9 cellular contexts compared by ENCODE assay signal in the genomic region with DNA sequence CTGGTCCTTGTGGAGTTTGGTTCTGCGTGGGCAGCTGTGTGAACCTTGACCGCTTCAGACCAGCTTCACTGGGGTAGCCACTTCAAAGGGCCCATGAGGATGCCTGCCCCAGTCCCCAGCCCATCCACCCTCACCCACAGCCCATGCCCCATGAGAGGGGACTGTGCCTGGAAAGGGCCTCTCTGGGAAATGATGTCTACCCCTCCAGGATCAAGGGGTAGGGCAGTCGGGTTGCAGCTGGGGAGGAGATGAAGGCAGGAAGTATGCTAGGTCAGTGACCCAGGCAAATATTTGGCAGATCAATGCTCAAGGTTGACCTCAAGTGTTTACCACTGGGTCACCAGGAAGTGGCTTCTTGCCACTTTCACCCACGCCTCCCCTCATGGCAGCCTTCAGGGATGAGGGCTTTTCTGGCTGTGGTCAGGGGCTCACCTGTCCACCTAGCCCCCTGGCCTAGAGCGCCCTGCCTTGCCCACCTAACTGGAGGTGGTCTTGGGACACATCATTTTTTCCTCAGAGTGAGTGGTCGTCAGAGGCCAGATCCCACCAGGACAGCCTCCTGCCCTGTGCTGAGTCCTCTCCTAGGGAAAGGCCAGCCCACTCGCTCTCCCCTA.
DNase-seq lines count a peak whose midpoint lies in the region; ATAC-seq and TF ChIP-seq lines count a peak whose summit lies in the region.
"Had no signal": no experiment of that assay in that cellular context is flagged by ENCODE, and none has a peak within 500 bp of the region (broad histone marks: within the 10 kb centered on the region; RNA-seq: fewer than 3 reads in every experiment).

No MANE protein-coding gene starts in this region.

- peaks cover 9% of the 10 kb centered on the region for H3K4me1 Mint-ChIP-seq in MCF 10A (ENCODE audit: insufficient read depth, unreplicated experiment)
- peaks cover 28% of the 10 kb centered on the region for H3K4me1 Mint-ChIP-seq in activated CD8-positive, alpha-beta T cell treated with anti-CD3 and anti-CD28 coated beads for 36 hours (ENCODE audit: low read depth)
- H3K4me1 Mint-ChIP-seq: mesothelial cell of epicardium had no signal

- H3K36me3 ChIP-seq in breast epithelium (no peaks in the 10 kb centered on the region), thyroid gland (no peaks in the 10 kb centered on the region), BE2C (no peaks in the 10 kb centered on the region)

- H3K4me3 ChIP-seq in breast epithelium (no peak overlapping the region), thyroid gland (replicated peaks in 1 of 3) (no peak overlapping the region), BE2C (ENCODE audit: low read depth, low read length) (no peak overlapping the region)

- no TSS peak for BruUV-seq in MCF 10A (replicated peaks; lab: Mats Ljungman, UMichigan)

- CTCF ChIA-PET in MCF 10A (lab: Yijun Ruan, JAX), result interaction anchor here (0.6 to 1.2 kb wide), 2 partner anchors 11 to 203 kb away, joined by 3 to 4 read pairs; no protein-coding TSS in a partner anchor
- CTCF ChIA-PET in activated CD8-positive, alpha-beta T cell treated with anti-CD3 and anti-CD28 coated beads for 36 hours (lab: Charles Lee), result no interaction called here

- H3K27ac Mint-ChIP-seq in MCF 10A (ENCODE audit: low read depth, unreplicated experiment), result no peak overlapping the region
- H3K27ac Mint-ChIP-seq in activated CD8-positive, alpha-beta T cell treated with anti-CD3 and anti-CD28 coated beads for 36 hours, result peak overlapping the region; percentile 5
- H3K27ac Mint-ChIP-seq: mesothelial cell of epicardium had no signal

- intact Hi-C loops in breast epithelium (cut with DNase I; ENCODE audit: low total_unique reads) (no loop called here), MCF 10A (cut with micrococcal nuclease) (no loop called here), thyroid gland (cut with DNase I) (no loop called here)
- intact Hi-C loops in activated CD8-positive, alpha-beta T cell treated with anti-CD3 and anti-CD28 coated beads for 36 hours (cut with micrococcal nuclease), result no loop called here

- no peaks in the 10 kb centered on the region for H3K9me3 Mint-ChIP-seq in MCF 10A (ENCODE audit: unreplicated experiment)
- no peaks in the 10 kb centered on the region for H3K9me3 Mint-ChIP-seq in activated CD8-positive, alpha-beta T cell treated with anti-CD3 and anti-CD28 coated beads for 36 hours
- H3K9me3 Mint-ChIP-seq: mesothelial cell of epicardium had no signal

- TF ChIP-seq CTCF in breast epithelium (IDR thresholded peaks at IDR 0.05) (no peak), MCF 10A (IDR thresholded peaks at IDR 0.05; ENCODE audit: unreplicated experiment) (no peak), thyroid gland (IDR thresholded peaks at IDR 0.05) (no peak), BE2C (IDR thresholded peaks at IDR 0.05; ENCODE audit: low read depth, low read length) (no peak)
- no peak for TF ChIP-seq CTCF in activated CD8-positive, alpha-beta T cell treated with anti-CD3 and anti-CD28 coated beads for 36 hours (IDR thresholded peaks at IDR 0.05)

- 70 to 82% methylated on average over 6 of the region's 7 CpGs for WGBS in thyroid gland, 2 donors

- H3K27me3 ChIP-seq in breast epithelium, result no peaks in the 10 kb centered on the region
- no peaks in the 10 kb centered on the region for H3K27me3 ChIP-seq in thyroid gland
- H3K27me3 ChIP-seq in BE2C, result no peaks in the 10 kb centered on the region; the same call in 1 of the 2 replicates

- no peaks in the 10 kb centered on the region for H3K9me3 ChIP-seq in breast epithelium
- no peaks in the 10 kb centered on the region for H3K9me3 ChIP-seq in thyroid gland
- H3K9me3 ChIP-seq in BE2C, result no peaks in the 10 kb centered on the region

- no peak overlapping the region for H3K4me3 Mint-ChIP-seq in MCF 10A (ENCODE audit: unreplicated experiment)
- H3K4me3 Mint-ChIP-seq in activated CD8-positive, alpha-beta T cell treated with anti-CD3 and anti-CD28 coated beads for 36 hours, result no peak overlapping the region
- H3K4me3 Mint-ChIP-seq: mesothelial cell of epicardium had no signal

- peak overlapping the region; percentile 49 to 62 for H3K27ac ChIP-seq in breast epithelium
- peak overlapping the region; percentile 22 to 64 (median 53) for H3K27ac ChIP-seq in thyroid gland

- H3K36me3 Mint-ChIP-seq in MCF 10A (ENCODE audit: insufficient read depth, unreplicated experiment), result no peaks in the 10 kb centered on the region
- no peaks in the 10 kb centered on the region for H3K36me3 Mint-ChIP-seq in activated CD8-positive, alpha-beta T cell treated with anti-CD3 and anti-CD28 coated beads for 36 hours (ENCODE audit: low read depth)
- H3K36me3 Mint-ChIP-seq: mesothelial cell of epicardium had no signal

- H3K4me1 ChIP-seq in breast epithelium, result peaks cover 0 to 7% of the 10 kb centered on the region in 2 donors
- peaks cover 28 to 50% of the 10 kb centered on the region in 2 donors for H3K4me1 ChIP-seq in thyroid gland
- 0 out of 2 replicates have a peak, but pooled peaks cover 2% of the 10 kb centered on the region for H3K4me1 ChIP-seq in BE2C

- no peak for TF ChIP-seq POLR2A in breast epithelium (IDR thresholded peaks at IDR 0.05)
- TF ChIP-seq POLR2A in thyroid gland (IDR thresholded peaks at IDR 0.05), result no peak

- H3K27me3 Mint-ChIP-seq in MCF 10A (ENCODE audit: insufficient read depth, unreplicated experiment), result no peaks in the 10 kb centered on the region
- peaks cover 13% of the 10 kb centered on the region for H3K27me3 Mint-ChIP-seq in activated CD8-positive, alpha-beta T cell treated with anti-CD3 and anti-CD28 coated beads for 36 hours

- DNase-seq in breast epithelium (ENCODE audit: low spot score in 2 of 2), result no peak
- DNase-seq in MCF 10A (ENCODE audit: unreplicated experiment), result no peak
- peak; percentile 26 for DNase-seq in activated CD8-positive, alpha-beta T cell treated with anti-CD3 and anti-CD28 coated beads for 36 hours
- DNase-seq in thyroid gland, result no peak
- no peak for DNase-seq in BE2C
- DNase-seq in NCI-H345 treated with DMSO at 0.1 percent for 48 hours (lab: John Stamatoyannopoulos, UW; ENCODE audit: unreplicated experiment), result no peak

- ATAC-seq in HG02981 (IDR thresholded peaks at IDR 0.05; ENCODE audit: unreplicated experiment) (peak; percentile 36), GM18868 (IDR thresholded peaks at IDR 0.05; ENCODE audit: unreplicated experiment) (no peak)
- ATAC-seq in activated CD8-positive, alpha-beta T cell treated with anti-CD3 and anti-CD28 coated beads for 36 hours, result peak; percentile 45

- POLR2A ChIA-PET in MCF 10A (lab: Yijun Ruan, JAX), result interaction anchor here (0.7 kb wide), 1 partner anchor 90 kb away, joined by 3 read pairs; no protein-coding TSS in a partner anchor
- POLR2A ChIA-PET in activated CD8-positive, alpha-beta T cell treated with anti-CD3 and anti-CD28 coated beads for 36 hours (lab: Charles Lee), result no interaction called here
